In the genomic region with DNA sequence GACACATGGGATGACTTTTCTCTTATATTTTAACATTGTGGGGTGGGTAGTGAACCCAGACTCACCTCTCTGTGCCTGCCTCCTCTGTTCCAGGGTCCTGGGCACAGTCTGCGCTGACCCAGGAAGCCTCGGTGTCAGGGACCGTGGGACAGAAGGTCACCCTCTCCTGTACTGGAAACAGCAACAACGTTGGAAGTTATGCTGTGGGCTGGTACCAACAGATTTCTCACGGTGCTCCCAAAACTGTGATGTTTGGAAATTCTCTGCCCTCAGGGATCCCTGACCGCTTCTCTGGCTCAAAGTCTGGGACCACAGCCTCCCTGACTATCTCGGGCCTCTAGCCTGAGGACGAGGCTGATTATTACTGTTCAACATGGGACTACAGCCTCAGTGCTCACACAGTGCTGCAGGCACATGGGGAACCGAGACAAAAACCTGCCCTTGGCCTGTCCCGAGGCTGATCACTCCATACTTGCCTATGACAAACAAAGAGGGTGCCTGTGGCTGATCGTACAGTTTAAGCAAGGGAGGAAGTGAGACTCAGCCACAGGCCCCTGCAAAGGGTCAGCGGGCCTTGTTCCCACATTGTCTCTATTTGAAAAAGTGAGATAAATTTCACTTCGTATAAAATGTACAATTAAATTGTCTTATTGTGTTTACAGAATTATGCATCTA, we compare ENCODE assay signal across 8 cellular contexts. TPM values are rescaled to one million over a fixed set of nuclear protein-coding genes. Genes with fewer than 3 reads are reported as not detected.
DNase-seq lines count a peak whose midpoint lies in the region; ATAC-seq and TF ChIP-seq lines count a peak whose summit lies in the region.
"Had no signal": no experiment of that assay in that cellular context is flagged by ENCODE, and none has a peak within 500 bp of the region (broad histone marks: within the 10 kb centered on the region; RNA-seq: fewer than 3 reads in every experiment).

No MANE protein-coding gene starts in this region.

- peak overlapping the region; percentile 59 to 61 for H3K4me3 Mint-ChIP-seq in stimulated activated naive B cell treated with anti-CD40 and anti-IgM and Interleukin-4, amounts not matched to agents 10 μg/mL and 1 μg/mL and 100 μg/mL, for 72 hours
- H3K4me3 Mint-ChIP-seq: activated naive CD8-positive, alpha-beta T cell treated with anti-CD3 and anti-CD28 coated beads, Interleukin-2, amount 10 ng/mL, durations not matched to agents 7 days and 5 days had no signal

- H3K4me3 ChIP-seq in OCI-LY1 (ENCODE audit: low read depth, low read length, poor library complexity, severe bottlenecking), result peak overlapping the region; percentile 65

- no peak for TF ChIP-seq CTCF in OCI-LY1 (IDR thresholded peaks at IDR 0.05; ENCODE audit: low read length)

- H3K4me1 Mint-ChIP-seq in stimulated activated naive B cell treated with anti-CD40 and anti-IgM and Interleukin-4, amounts not matched to agents 10 μg/mL and 1 μg/mL and 100 μg/mL, for 72 hours, result peaks cover 46 to 66% of the 10 kb centered on the region in 2 donors

- H4K20me1 ChIP-seq in OCI-LY1 (ENCODE audit: insufficient read depth, low read length), result no peaks in the 10 kb centered on the region

- H3K79me2 ChIP-seq in OCI-LY1 (ENCODE audit: insufficient read depth, low read length), result peaks cover 20% of the 10 kb centered on the region

- no peaks in the 10 kb centered on the region for H3K9me3 ChIP-seq in OCI-LY1 (ENCODE audit: low read length)

- peak; percentile 58 for DNase-seq in stimulated activated naive B cell treated with anti-CD40 and anti-IgM and Interleukin-4, amounts not matched to agents 10 μg/mL and 1 μg/mL and 100 μg/mL, for 72 hours
- no peak for DNase-seq in activated CD8-positive, alpha-beta memory T cell treated with anti-CD3 and anti-CD28 coated beads, Interleukin-2, amount 50 U/mL, for 48 hours
- DNase-seq in occipital lobe (lab: John Stamatoyannopoulos, UW) (no peak), NCI-H146 treated with DMSO at 0.1 percent for 48 hours (lab: John Stamatoyannopoulos, UW; ENCODE audit: unreplicated experiment) (no peak)
- DNase-seq: activated naive CD8-positive, alpha-beta T cell treated with anti-CD3 and anti-CD28 coated beads, Interleukin-2, amount 10 ng/mL, durations not matched to agents 7 days and 5 days had no signal

- no peaks in the 10 kb centered on the region for H3F3A ChIP-seq in OCI-LY1 (ENCODE audit: insufficient read depth, low read length)

- H3K4me1 ChIP-seq in OCI-LY1 (ENCODE audit: insufficient read depth, low read length, severe bottlenecking), result peaks cover 64% of the 10 kb centered on the region

- peak overlapping the region; percentile 95 for H3K27ac Mint-ChIP-seq in stimulated activated naive B cell treated with anti-CD40 and anti-IgM and Interleukin-4, amounts not matched to agents 10 μg/mL and 1 μg/mL and 100 μg/mL, for 72 hours
- H3K27ac Mint-ChIP-seq: activated naive CD8-positive, alpha-beta T cell treated with anti-CD3 and anti-CD28 coated beads, Interleukin-2, amount 10 ng/mL, durations not matched to agents 7 days and 5 days had no signal

- H3K27me3 ChIP-seq in OCI-LY1 (ENCODE audit: insufficient read depth, low read length), result no peaks in the 10 kb centered on the region

- H3K9ac ChIP-seq in OCI-LY1 (ENCODE audit: low read length), result peak overlapping the region; percentile 83

- H2AFZ ChIP-seq in OCI-LY1 (ENCODE audit: low read length), result no peak overlapping the region

- ATAC-seq in GM19043 (IDR thresholded peaks at IDR 0.05; ENCODE audit: low read depth, unreplicated experiment) (peak; percentile 33), HG02870 (IDR thresholded peaks at IDR 0.05; ENCODE audit: unreplicated experiment) (peak; percentile 57)
- ATAC-seq in stimulated activated naive B cell treated with anti-CD40 and anti-IgM and Interleukin-4, amounts not matched to agents 10 μg/mL and 1 μg/mL and 100 μg/mL, for 72 hours (replicated peaks), result peak; percentile 78 to 80

- peaks cover 4 to 7% of the 10 kb centered on the region in 2 donors for H3K36me3 Mint-ChIP-seq in stimulated activated naive B cell treated with anti-CD40 and anti-IgM and Interleukin-4, amounts not matched to agents 10 μg/mL and 1 μg/mL and 100 μg/mL, for 72 hours
- H3K36me3 Mint-ChIP-seq: activated naive CD8-positive, alpha-beta T cell treated with anti-CD3 and anti-CD28 coated beads, Interleukin-2, amount 10 ng/mL, durations not matched to agents 7 days and 5 days had no signal

- no peaks in the 10 kb centered on the region for H3K27me3 Mint-ChIP-seq in stimulated activated naive B cell treated with anti-CD40 and anti-IgM and Interleukin-4, amounts not matched to agents 10 μg/mL and 1 μg/mL and 100 μg/mL, for 72 hours

- peak overlapping the region; percentile 93 for H3K4me2 ChIP-seq in OCI-LY1 (ENCODE audit: low read length)

- H3K27ac ChIP-seq in OCI-LY1 (ENCODE audit: low read depth, low read length, poor library complexity, severe bottlenecking), result peak overlapping the region; percentile 99

- H3K36me3 ChIP-seq in OCI-LY1 (ENCODE audit: insufficient read depth, low read length), result peaks cover 45% of the 10 kb centered on the region

- no peaks in the 10 kb centered on the region for H3K9me3 Mint-ChIP-seq in stimulated activated naive B cell treated with anti-CD40 and anti-IgM and Interleukin-4, amounts not matched to agents 10 μg/mL and 1 μg/mL and 100 μg/mL, for 72 hours
- H3K9me3 Mint-ChIP-seq: activated naive CD8-positive, alpha-beta T cell treated with anti-CD3 and anti-CD28 coated beads, Interleukin-2, amount 10 ng/mL, durations not matched to agents 7 days and 5 days had no signal

- H3K9me2 ChIP-seq in OCI-LY1 (ENCODE audit: low read depth, low read length), result no peaks in the 10 kb centered on the region

RNA-seq across cellular contexts. Expression of gene TOP3B, which starts 43.7 kb away (rescaled TPM):
- 13.4 TPM for total RNA-seq in occipital lobe
